14 cellular contexts compared by ENCODE assay signal in the genomic region with DNA sequence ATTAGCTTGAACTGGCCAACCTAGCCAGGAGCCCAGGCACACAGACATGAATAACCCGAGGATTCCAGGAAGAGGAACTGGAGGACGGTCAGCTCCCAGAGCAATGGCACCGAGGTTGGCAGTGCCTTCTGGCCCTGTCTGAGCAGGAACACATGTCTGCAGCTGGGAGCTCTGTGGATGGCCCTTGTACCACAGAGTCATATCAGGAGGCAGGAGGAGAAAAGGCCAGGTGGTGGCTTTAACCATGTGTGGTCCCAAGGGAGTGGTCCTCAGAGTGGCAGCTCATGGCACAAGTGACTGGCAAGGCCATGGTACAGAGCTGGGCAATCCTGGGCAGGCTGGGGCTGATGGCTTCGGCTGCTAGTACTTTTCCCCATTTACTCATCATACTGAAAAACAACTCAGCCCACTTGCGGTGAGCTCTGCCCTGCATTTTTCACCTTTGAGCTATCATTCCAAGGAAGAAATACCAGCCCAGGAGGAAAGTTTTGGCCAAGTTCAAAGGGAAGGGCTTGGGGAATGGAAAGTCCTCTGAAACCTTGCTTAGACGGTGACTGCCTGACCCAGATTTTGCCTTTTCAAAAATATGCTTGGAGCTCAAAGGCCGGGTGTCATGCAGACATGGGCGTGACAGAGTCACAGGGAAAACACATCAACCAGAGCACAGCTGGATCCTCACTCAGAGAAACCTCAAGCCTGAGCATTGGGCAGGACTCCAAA. TPM values are rescaled to one million over a fixed set of nuclear protein-coding genes. Genes with fewer than 3 reads are reported as not detected.
DNase-seq lines count a peak whose midpoint lies in the region; TF ChIP-seq lines count a peak whose summit lies in the region.
"Had no signal": no experiment of that assay in that cellular context is flagged by ENCODE, and none has a peak within 500 bp of the region (broad histone marks: within the 10 kb centered on the region; RNA-seq: fewer than 3 reads in every experiment).

No MANE protein-coding gene starts in this region.

- WGBS in stomach, 5 donors: 59 to 69% (median 62%) methylated on average over 8 of the region's 8 CpGs

- H3K36me3 ChIP-seq in stomach: no peaks in the 10 kb centered on the region
- H3K36me3 ChIP-seq: HAP-1 had no signal

- H3K4me3 ChIP-seq in fibroblast of mammary gland (ENCODE audit: control insufficient read depth, low read depth, low read length) (no peak overlapping the region), stomach (no peak overlapping the region)
- H3K4me3 ChIP-seq: HAP-1 had no signal

- no peak overlapping the region for H3K27ac ChIP-seq in stomach

- intact Hi-C loops in stomach (cut with DNase I; ENCODE audit: low total_unique reads): no loop called here

- DNase-seq in H4 (ENCODE audit: low spot score) (peak; percentile 50), NCI-H226 (peak; percentile 55), fibroblast of mammary gland (ENCODE audit: low read depth) (peak; percentile 12), renal cortical epithelial cell (ENCODE audit: low read depth) (peak; percentile 64), DMS53 (lab: John Stamatoyannopoulos, UW) (no peak), stomach (no peak), NCI-H82 treated with DMSO at 0.1 percent for 48 hours (lab: John Stamatoyannopoulos, UW; ENCODE audit: unreplicated experiment) (no peak), NCI-H1930 (lab: John Stamatoyannopoulos, UW) (no peak)
- DNase-seq: activated CD4-positive, alpha-beta T cell treated with anti-CD3 and anti-CD28 coated beads for 4 hours; activated T-cell treated with anti-CD3 and anti-CD28 coated beads, Interleukin-2, amount 50 U/mL, for 24 hours; naive B cell; NCI-H146; T-helper 1 cell had no signal

- TF ChIP-seq CTCF in fibroblast of mammary gland (conservative IDR thresholded peaks at IDR 0.05; ENCODE audit: control insufficient read depth, insufficient read depth, low read depth, low read length): no peak
- TF ChIP-seq CTCF in stomach (IDR thresholded peaks at IDR 0.05): no peak

- TF ChIP-seq EP300 in stomach (IDR thresholded peaks at IDR 0.05): no peak

- H3K27me3 ChIP-seq in stomach: peaks cover 0 to 17% (median 0%) of the 10 kb centered on the region in 3 donors

- H3K4me1 ChIP-seq in stomach: peaks cover 0 to 9% (median 0%) of the 10 kb centered on the region in 4 donors
- H3K4me1 ChIP-seq: HAP-1 had no signal

- TF ChIP-seq POLR2A in stomach (IDR thresholded peaks at IDR 0.05): no peak

- no peaks in the 10 kb centered on the region for H3K9me3 ChIP-seq in stomach
- H3K9me3 ChIP-seq: HAP-1 had no signal

RNA-seq across cellular contexts. Expression of a gene that starts 25.7 kb away (rescaled TPM):
- total RNA-seq in H4 (2014; rRNA removed; shearing (Covaris generic)): 0.27 TPM in 1 of 2 replicates, not detected in the other
- total RNA-seq in renal cortical epithelial cell: 20.1 and 24.3 TPM in 2 replicates
- 10 to 100 TPM in 1 of 5 donors, 1 to 10 TPM in 3, under 1 TPM in 1; 0.29 to 23.7 (median 2.0) TPM for total RNA-seq in stomach
- polyA plus RNA-seq in stomach: 1 to 10 TPM; 1.2 to 1.6 (median 1.4) TPM

Comparison
In these comparisons a context has a peak if more than half of its experiments do, and no peak if none do; other contexts are left out.
1. DNase-seq: peak in H4 (single experiment), NCI-H226 (single experiment), fibroblast of mammary gland (single experiment) and renal cortical epithelial cell (single experiment); none in DMS53 (single experiment), stomach (single experiment), NCI-H82 treated with DMSO at 0.1 percent for 48 hours (single experiment) and NCI-H1930 (0 of 2).